In genomic region chr12:102687523-102687922, GRCh38 we compare ENCODE assay signal across 16 cellular contexts.
DNase-seq lines count a peak whose midpoint lies in the region; ATAC-seq and TF ChIP-seq lines count a peak whose summit lies in the region.
"Had no signal": no experiment of that assay in that cellular context is flagged by ENCODE, and none has a peak within 500 bp of the region (broad histone marks: within the 10 kb centered on the region; RNA-seq: fewer than 3 reads in every experiment).

No MANE protein-coding gene starts in this region.

- H3K4me1 ChIP-seq in right cardiac atrium (ENCODE audit: control insufficient read depth, insufficient read depth, low read length) (no peaks in the 10 kb centered on the region), right atrium auricular region (no peaks in the 10 kb centered on the region), uterus (no peaks in the 10 kb centered on the region)

- H3K27ac ChIP-seq in right cardiac atrium (ENCODE audit: low read length) (no peak overlapping the region), right atrium auricular region (peak overlapping the region in 1 of 2 donors; percentile 6), uterus (peak overlapping the region; percentile 30 to 31)
- H3K27ac ChIP-seq: GM23248 had no signal

- H3K36me3 ChIP-seq in right atrium auricular region (no peaks in the 10 kb centered on the region), uterus (no peaks in the 10 kb centered on the region)

- intact Hi-C loops in right cardiac atrium (cut with DNase I) (no loop called here), sciatic nerve (cut with DNase I) (no loop called here), uterus (cut with DNase I; ENCODE audit: low total_unique reads) (no loop called here)

- ATAC-seq in right cardiac atrium (no peak), sciatic nerve (peak; percentile 35), GM19467 (IDR thresholded peaks at IDR 0.05; ENCODE audit: unreplicated experiment) (no peak), GM19328 (IDR thresholded peaks at IDR 0.05; ENCODE audit: unreplicated experiment) (no peak)

- no peaks in the 10 kb centered on the region for H3K9me3 ChIP-seq in right cardiac atrium (ENCODE audit: control insufficient read depth, low read length)
- no peaks in the 10 kb centered on the region for H3K9me3 ChIP-seq in right atrium auricular region
- H3K9me3 ChIP-seq in uterus, result no peaks in the 10 kb centered on the region

- TF ChIP-seq CTCF in right atrium auricular region (IDR thresholded peaks at IDR 0.05), result no peak
- TF ChIP-seq CTCF in uterus (IDR thresholded peaks at IDR 0.05), result no peak

- 58% methylated on average over 1 of the region's 1 CpG for WGBS in right cardiac atrium

- DNase-seq in right cardiac atrium (peak in 2 of 3 donors; percentile 39 to 54), right atrium auricular region (ENCODE audit: low spot score) (no peak), sciatic nerve (ENCODE audit: low spot score) (no peak), uterus (peak in 1 of 2 donors; percentile 51)
- DNase-seq: C1 segment of cervical spinal cord; Calu3; CD4-positive, alpha-beta memory T cell; COR-L47; DMS53; DMS79 treated with DMSO at 0.1 percent for 48 hours; GF-D8; GM23248; H7; HCEC 1CT had no signal

- H3K4me3 ChIP-seq in right cardiac atrium (ENCODE audit: low read length) (no peak overlapping the region), right atrium auricular region (no peak overlapping the region), uterus (no peak overlapping the region)
- H3K4me3 ChIP-seq: GM23248 had no signal

- no peaks in the 10 kb centered on the region for H3K27me3 ChIP-seq in right cardiac atrium (ENCODE audit: control insufficient read depth, insufficient read depth)
- H3K27me3 ChIP-seq in right atrium auricular region, result no peaks in the 10 kb centered on the region
- H3K27me3 ChIP-seq in uterus, result no peaks in the 10 kb centered on the region

- no peak for TF ChIP-seq POLR2A in uterus (IDR thresholded peaks at IDR 0.05)

Comparison
In these comparisons a context has a peak if more than half of its experiments do, and no peak if none do; other contexts are left out.
1. DNase-seq: peak in right cardiac atrium (2 of 3); none in right atrium auricular region (single experiment) and sciatic nerve (single experiment).